Comparison of ENCODE assay signal across 25 cellular contexts in genomic region chr11:61186504-61186903, GRCh38. TPM values are rescaled to one million over a fixed set of nuclear protein-coding genes. Genes with fewer than 3 reads are reported as not detected.
"Had no signal": no experiment of that assay in that cellular context is flagged by ENCODE, and none has a peak within 500 bp of the region (broad histone marks: within the 10 kb centered on the region; RNA-seq: fewer than 3 reads in every experiment).

No MANE protein-coding gene starts in this region.

- FAIRE-seq: urothelium cell line had no signal

- H3K4me1 ChIP-seq: sigmoid colon, suprapubic skin, thyroid gland had no signal

- H3K36me3 ChIP-seq: sigmoid colon, suprapubic skin, thyroid gland had no signal

- H3K27ac ChIP-seq: coronary artery, sigmoid colon, skin epidermis, suprapubic skin, thyroid gland had no signal

- H3K27me3 ChIP-seq: sigmoid colon, thyroid gland had no signal

- H3K9me3 ChIP-seq: sigmoid colon, suprapubic skin, thyroid gland had no signal

- DNase-seq: effector CD4-positive, alpha-beta T cell; foreskin melanocyte; head of caudate nucleus; hippocampal formation; left colon; left ventricle myocardium superior; mesenchymal stem cell; naive thymus-derived CD4-positive, alpha-beta T cell; posterior cingulate gyrus; sigmoid colon; stimulated activated CD4-positive, alpha-beta T cell treated with anti-CD3 and anti-CD28 coated beads, Interleukin-12 subunit alpha, Interleukin-12 subunit beta, amount 100 ng/mL, for 4 hours; stimulated activated CD4-positive, alpha-beta T cell treated with anti-CD3 and anti-CD28 coated beads, Interleukin-2, amount 100 ng/mL, for 48 hours; stimulated activated naive CD4-positive, alpha-beta T cell treated with Interleukin-2 at 50 U/mL for 16 hours; thyroid gland had no signal

- H3K4me3 ChIP-seq: coronary artery, lung, sigmoid colon, skin epidermis, suprapubic skin, thyroid gland had no signal

- ATAC-seq: left colon; left ventricle myocardium superior; naive thymus-derived CD4-positive, alpha-beta T cell had no signal

RNA-seq across cellular contexts. Expression of gene PGA3, which starts 16.8 kb away (rescaled TPM):
- total RNA-seq: chondrocyte, dermis microvascular lymphatic vessel endothelial cell, kidney epithelial cell, left colon, left ventricle myocardium superior, lung, neural crest cell, osteocyte, pulmonary artery endothelial cell had no signal
- polyA plus RNA-seq: naive thymus-derived CD4-positive, alpha-beta T cell had no signal

RNA-seq across cellular contexts. Expression of gene PGA4, which starts 35.6 kb away (rescaled TPM):
- total RNA-seq: chondrocyte, dermis microvascular lymphatic vessel endothelial cell, kidney epithelial cell, neural crest cell, osteocyte, pulmonary artery endothelial cell had no signal
- polyA plus RNA-seq: naive thymus-derived CD4-positive, alpha-beta T cell had no signal

RNA-seq across cellular contexts. Expression of gene PGA5, which starts 54.5 kb away (rescaled TPM):
- total RNA-seq: chondrocyte; dermis microvascular lymphatic vessel endothelial cell; kidney epithelial cell; naive thymus-derived CD4-positive, alpha-beta T cell; neural crest cell; osteocyte; pulmonary artery endothelial cell; suprapubic skin had no signal
- polyA plus RNA-seq: naive thymus-derived CD4-positive, alpha-beta T cell had no signal
